Comparison of ENCODE assay signal across 8 cellular contexts in the genomic region with DNA sequence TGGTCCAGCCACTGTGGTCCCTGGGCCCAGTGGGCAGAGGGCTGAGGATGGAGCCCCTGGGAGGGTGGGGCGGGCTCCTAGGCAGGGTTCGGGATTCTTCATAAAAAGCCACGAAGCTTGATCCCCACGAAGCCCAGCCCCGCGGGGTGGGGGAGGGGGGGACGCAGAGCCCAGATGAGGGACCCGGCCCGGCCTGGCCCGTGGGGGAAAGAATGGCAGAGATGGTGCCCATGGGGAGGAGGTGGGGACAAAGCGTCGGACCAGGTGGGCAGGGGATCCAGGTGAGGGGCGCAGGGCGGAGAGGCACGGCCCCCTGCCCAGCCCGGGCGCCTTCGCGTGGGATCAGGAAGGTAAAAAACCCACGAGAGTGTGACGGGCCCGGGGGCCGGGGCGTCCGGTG. TPM values are rescaled to one million over a fixed set of nuclear protein-coding genes. Genes with fewer than 3 reads are reported as not detected.
DNase-seq lines count a peak whose midpoint lies in the region; ATAC-seq and TF ChIP-seq lines count a peak whose summit lies in the region.

No MANE protein-coding gene starts in this region.

- no peak for TF ChIP-seq POLR2A in right lobe of liver (IDR thresholded peaks at IDR 0.05)

- peak overlapping the region; percentile 33 for H3K4me3 Mint-ChIP-seq in activated naive CD4-positive, alpha-beta T cell treated with anti-CD3 and anti-CD28 coated beads for 36 hours

- intact Hi-C loops in activated naive CD4-positive, alpha-beta T cell treated with anti-CD3 and anti-CD28 coated beads for 36 hours (cut with micrococcal nuclease) = loop anchor here (10.0 kb wide), 2 partner anchors 579 to 849 kb away; partner anchors contain the start of gene C1orf216
- intact Hi-C loops in right lobe of liver (cut with DNase I) (no loop called here), tibial artery (cut with DNase I; ENCODE audit: low total_unique reads) (loop anchor here (5.0 kb wide), 1 partner anchor 78 kb away; no protein-coding TSS in a partner anchor)

- peaks cover 20% of the 10 kb centered on the region for H3K4me1 Mint-ChIP-seq in activated naive CD4-positive, alpha-beta T cell treated with anti-CD3 and anti-CD28 coated beads for 36 hours (ENCODE audit: low read depth)

- no peak for TF ChIP-seq CTCF in astrocyte of the cerebellum (IDR thresholded peaks at IDR 0.05; ENCODE audit: low read depth, low read length, missing control alignments)
- TF ChIP-seq CTCF in right lobe of liver (IDR thresholded peaks at IDR 0.05) = no peak
- no peak for TF ChIP-seq CTCF in tibial artery (IDR thresholded peaks at IDR 0.05)

- no peaks in the 10 kb centered on the region for H3K36me3 Mint-ChIP-seq in activated naive CD4-positive, alpha-beta T cell treated with anti-CD3 and anti-CD28 coated beads for 36 hours (ENCODE audit: low read depth)

- no peak for ATAC-seq in right lobe of liver

- H3K27ac ChIP-seq in right lobe of liver = peak overlapping the region; percentile 60 to 71 (median 70)
- H3K27ac ChIP-seq in tibial artery = peak overlapping the region; percentile 70 to 74

- H3K4me1 ChIP-seq in right lobe of liver (peaks cover 0 to 7% (median 0%) of the 10 kb centered on the region in 4 donors), tibial artery (peaks cover 0 to 15% (median 10%) of the 10 kb centered on the region in 4 donors)

- H3K27me3 Mint-ChIP-seq in activated naive CD4-positive, alpha-beta T cell treated with anti-CD3 and anti-CD28 coated beads for 36 hours (ENCODE audit: low read depth) = no peaks in the 10 kb centered on the region

- 35% methylated on average over 5 of the region's 25 CpGs for WGBS in right lobe of liver (ENCODE audit: insufficient coverage, low coverage, low lambda C conversion rate, missing lambda C conversion rate)

- no peaks in the 10 kb centered on the region for H3K9me3 Mint-ChIP-seq in activated naive CD4-positive, alpha-beta T cell treated with anti-CD3 and anti-CD28 coated beads for 36 hours

- CTCF ChIA-PET in activated naive CD4-positive, alpha-beta T cell treated with anti-CD3 and anti-CD28 coated beads for 36 hours (lab: Charles Lee) = interaction anchor here (0.9 to 2.5 kb wide), 3 partner anchors 13 to 119 kb away, joined by 7 to 19 read pairs (median 7); partner anchors contain the start of gene TMEM35B

- in situ Hi-C loops in astrocyte of the cerebellum (cut with HindIII; ENCODE audit: low sequenced_read_pairs) = no loop called here

- no peaks in the 10 kb centered on the region for H3K9me3 ChIP-seq in right lobe of liver
- H3K9me3 ChIP-seq in tibial artery = no peaks in the 10 kb centered on the region

- H3K27me3 ChIP-seq in right lobe of liver (no peaks in the 10 kb centered on the region), tibial artery (no peaks in the 10 kb centered on the region)

- no peak for DNase-seq in activated naive CD4-positive, alpha-beta T cell treated with anti-CD3 and anti-CD28 coated beads for 36 hours
- no peak for DNase-seq in activated naive CD4-positive, alpha-beta T cell (lab: John Stamatoyannopoulos, UW)
- DNase-seq in astrocyte of the cerebellum (ENCODE audit: low read depth) (no peak), right lobe of liver (no peak), tibial artery (peak in 1 of 2 donors; percentile 65), anterior cingulate cortex (lab: John Stamatoyannopoulos, UW) (no peak), NCI-H128 (lab: John Stamatoyannopoulos, UW; ENCODE audit: unreplicated experiment) (no peak), HT-29 (ENCODE audit: low spot score) (no peak)

- H3K36me3 ChIP-seq in right lobe of liver (no peaks in the 10 kb centered on the region), tibial artery (no peaks in the 10 kb centered on the region)

- H3K4me3 ChIP-seq in astrocyte of the cerebellum (ENCODE audit: low read depth, low read length) (peak overlapping the region; percentile 60), right lobe of liver (peak overlapping the region; percentile 63 to 75 (median 68)), tibial artery (peak overlapping the region; percentile 75 to 87)

- H3K27ac Mint-ChIP-seq in activated naive CD4-positive, alpha-beta T cell treated with anti-CD3 and anti-CD28 coated beads for 36 hours = no peak overlapping the region

RNA-seq across cellular contexts. Expression of gene SMIM12, which starts 6.0 kb away (rescaled TPM):
- total RNA-seq in activated naive CD4-positive, alpha-beta T cell treated with anti-CD3 and anti-CD28 coated beads for 36 hours = 10 to 100 TPM; 37.6 to 38.6 TPM
- 10 to 100 TPM; 30.5 to 45.7 (median 32.2) TPM for total RNA-seq in right lobe of liver
- 31.5 and 37.7 TPM in 2 replicates for total RNA-seq in HT-29 (2014; rRNA removed; shearing (Covaris generic))

Comparison
In these comparisons a context has a peak if more than half of its experiments do, and no peak if none do; other contexts are left out.
1. intact Hi-C loops: an anchor here in activated naive CD4-positive, alpha-beta T cell treated with anti-CD3 and anti-CD28 coated beads for 36 hours (10.0 kb wide) and tibial artery (5.0 kb wide); none called in right lobe of liver.